2 cellular contexts compared by ENCODE assay signal in the genomic region with DNA sequence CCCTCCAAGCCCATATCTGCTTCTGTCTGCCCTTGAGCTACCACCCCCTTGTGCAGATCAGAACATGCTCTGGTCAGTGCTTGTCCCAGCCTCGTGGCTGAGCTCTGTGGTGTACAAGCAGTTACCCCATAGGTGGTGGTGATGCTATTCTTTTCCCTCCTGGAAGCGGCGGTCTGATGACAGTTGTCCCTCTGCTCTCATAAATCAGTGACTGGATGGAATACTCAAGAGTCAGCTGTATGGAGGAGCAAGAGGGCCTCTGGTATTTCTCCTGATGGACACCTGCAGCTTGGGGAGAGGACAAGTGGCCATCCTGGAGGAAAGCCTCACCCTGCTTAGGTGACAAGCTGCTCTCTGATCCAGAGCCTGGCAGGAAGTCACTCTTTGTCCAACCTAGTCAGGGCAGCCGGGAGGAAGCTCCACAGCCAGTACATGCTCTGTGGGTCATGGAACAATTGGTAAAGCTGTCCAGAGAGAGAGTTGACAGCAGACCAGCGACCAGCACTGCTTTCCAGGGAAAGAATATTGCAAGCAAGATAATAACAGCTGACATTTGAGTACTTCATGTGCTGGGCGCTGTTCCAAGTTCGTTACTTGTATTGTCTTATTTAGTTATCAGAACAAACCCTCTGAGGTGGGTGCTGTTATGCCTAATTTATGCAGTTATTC.
A peak's percentile ranks its signal among the peaks of the same experiment; 100 is the strongest.
TF ChIP-seq lines count a peak whose summit lies in the region.

No MANE protein-coding gene starts in this region.

TF ChIP-seq in GM23338, 12 proteins besides CTCF, POLR2A, EP300 and RAD21 (continued from another document):
- TF ChIP-seq STAT1 (IDR thresholded peaks at IDR 0.05; ENCODE audit: unreplicated experiment): no peak
TF ChIP-seq in GM23338: peak in this region for 0.

TF ChIP-seq in K562, 482 proteins besides CTCF, POLR2A, EP300 and RAD21 (continued from another document and continues in another):
- TF ChIP-seq, protein P1, sequence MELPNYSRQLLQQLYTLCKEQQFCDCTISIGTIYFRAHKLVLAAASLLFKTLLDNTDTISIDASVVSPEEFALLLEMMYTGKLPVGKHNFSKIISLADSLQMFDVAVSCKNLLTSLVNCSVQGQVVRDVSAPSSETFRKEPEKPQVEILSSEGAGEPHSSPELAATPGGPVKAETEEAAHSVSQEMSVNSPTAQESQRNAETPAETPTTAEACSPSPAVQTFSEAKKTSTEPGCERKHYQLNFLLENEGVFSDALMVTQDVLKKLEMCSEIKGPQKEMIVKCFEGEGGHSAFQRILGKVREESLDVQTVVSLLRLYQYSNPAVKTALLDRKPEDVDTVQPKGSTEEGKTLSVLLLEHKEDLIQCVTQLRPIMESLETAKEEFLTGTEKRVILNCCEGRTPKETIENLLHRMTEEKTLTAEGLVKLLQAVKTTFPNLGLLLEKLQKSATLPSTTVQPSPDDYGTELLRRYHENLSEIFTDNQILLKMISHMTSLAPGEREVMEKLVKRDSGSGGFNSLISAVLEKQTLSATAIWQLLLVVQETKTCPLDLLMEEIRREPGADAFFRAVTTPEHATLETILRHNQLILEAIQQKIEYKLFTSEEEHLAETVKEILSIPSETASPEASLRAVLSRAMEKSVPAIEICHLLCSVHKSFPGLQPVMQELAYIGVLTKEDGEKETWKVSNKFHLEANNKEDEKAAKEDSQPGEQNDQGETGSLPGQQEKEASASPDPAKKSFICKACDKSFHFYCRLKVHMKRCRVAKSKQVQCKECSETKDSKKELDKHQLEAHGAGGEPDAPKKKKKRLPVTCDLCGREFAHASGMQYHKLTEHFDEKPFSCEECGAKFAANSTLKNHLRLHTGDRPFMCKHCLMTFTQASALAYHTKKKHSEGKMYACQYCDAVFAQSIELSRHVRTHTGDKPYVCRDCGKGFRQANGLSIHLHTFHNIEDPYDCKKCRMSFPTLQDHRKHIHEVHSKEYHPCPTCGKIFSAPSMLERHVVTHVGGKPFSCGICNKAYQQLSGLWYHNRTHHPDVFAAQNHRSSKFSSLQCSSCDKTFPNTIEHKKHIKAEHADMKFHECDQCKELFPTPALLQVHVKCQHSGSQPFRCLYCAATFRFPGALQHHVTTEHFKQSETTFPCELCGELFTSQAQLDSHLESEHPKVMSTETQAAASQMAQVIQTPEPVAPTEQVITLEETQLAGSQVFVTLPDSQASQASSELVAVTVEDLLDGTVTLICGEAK (IDR thresholded peaks at IDR 0.05): no peak
- TF ChIP-seq, protein P1 (CRISPR knock-in tag; IDR thresholded peaks at IDR 0.05): no peak
- TF ChIP-seq KDM1A (IDR thresholded peaks at IDR 0.05): 0 out of 4 replicates have a peak, but pooled peaks of 1 of the 2 experiments have one; percentile 27
- TF ChIP-seq, protein P2, sequence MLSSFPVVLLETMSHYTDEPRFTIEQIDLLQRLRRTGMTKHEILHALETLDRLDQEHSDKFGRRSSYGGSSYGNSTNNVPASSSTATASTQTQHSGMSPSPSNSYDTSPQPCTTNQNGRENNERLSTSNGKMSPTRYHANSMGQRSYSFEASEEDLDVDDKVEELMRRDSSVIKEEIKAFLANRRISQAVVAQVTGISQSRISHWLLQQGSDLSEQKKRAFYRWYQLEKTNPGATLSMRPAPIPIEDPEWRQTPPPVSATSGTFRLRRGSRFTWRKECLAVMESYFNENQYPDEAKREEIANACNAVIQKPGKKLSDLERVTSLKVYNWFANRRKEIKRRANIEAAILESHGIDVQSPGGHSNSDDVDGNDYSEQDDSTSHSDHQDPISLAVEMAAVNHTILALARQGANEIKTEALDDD (IDR thresholded peaks at IDR 0.05): 0 out of 2 replicates have a peak, but pooled peaks have one; percentile 18
- TF ChIP-seq, protein P3, sequence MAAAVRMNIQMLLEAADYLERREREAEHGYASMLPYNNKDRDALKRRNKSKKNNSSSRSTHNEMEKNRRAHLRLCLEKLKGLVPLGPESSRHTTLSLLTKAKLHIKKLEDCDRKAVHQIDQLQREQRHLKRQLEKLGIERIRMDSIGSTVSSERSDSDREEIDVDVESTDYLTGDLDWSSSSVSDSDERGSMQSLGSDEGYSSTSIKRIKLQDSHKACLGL (CRISPR knock-in tag; IDR thresholded peaks at IDR 0.05; ENCODE audit: borderline replicate concordance, poor library complexity, severe bottlenecking): no peak
- TF ChIP-seq SOX6 (IDR thresholded peaks at IDR 0.05): peak; percentile 89
- TF ChIP-seq ZNF217 (CRISPR knock-in tag; IDR thresholded peaks at IDR 0.05): no peak
- TF ChIP-seq ARID1B (IDR thresholded peaks at IDR 0.05): peak; percentile 42; the same call in 1 of the 2 replicates
- TF ChIP-seq RBM14 (IDR thresholded peaks at IDR 0.05; ENCODE audit: borderline replicate concordance, insufficient read depth, low read depth, low read length): no peak
- TF ChIP-seq, protein P4, sequence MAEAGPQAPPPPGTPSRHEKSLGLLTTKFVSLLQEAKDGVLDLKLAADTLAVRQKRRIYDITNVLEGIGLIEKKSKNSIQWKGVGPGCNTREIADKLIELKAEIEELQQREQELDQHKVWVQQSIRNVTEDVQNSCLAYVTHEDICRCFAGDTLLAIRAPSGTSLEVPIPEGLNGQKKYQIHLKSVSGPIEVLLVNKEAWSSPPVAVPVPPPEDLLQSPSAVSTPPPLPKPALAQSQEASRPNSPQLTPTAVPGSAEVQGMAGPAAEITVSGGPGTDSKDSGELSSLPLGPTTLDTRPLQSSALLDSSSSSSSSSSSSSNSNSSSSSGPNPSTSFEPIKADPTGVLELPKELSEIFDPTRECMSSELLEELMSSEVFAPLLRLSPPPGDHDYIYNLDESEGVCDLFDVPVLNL (CRISPR knock-in tag; IDR thresholded peaks at IDR 0.05; ENCODE audit: low read depth): no peak
- no peak for TF ChIP-seq ETV5 (CRISPR knock-in tag; IDR thresholded peaks at IDR 0.05; ENCODE audit: low read depth)
- TF ChIP-seq, protein P5, sequence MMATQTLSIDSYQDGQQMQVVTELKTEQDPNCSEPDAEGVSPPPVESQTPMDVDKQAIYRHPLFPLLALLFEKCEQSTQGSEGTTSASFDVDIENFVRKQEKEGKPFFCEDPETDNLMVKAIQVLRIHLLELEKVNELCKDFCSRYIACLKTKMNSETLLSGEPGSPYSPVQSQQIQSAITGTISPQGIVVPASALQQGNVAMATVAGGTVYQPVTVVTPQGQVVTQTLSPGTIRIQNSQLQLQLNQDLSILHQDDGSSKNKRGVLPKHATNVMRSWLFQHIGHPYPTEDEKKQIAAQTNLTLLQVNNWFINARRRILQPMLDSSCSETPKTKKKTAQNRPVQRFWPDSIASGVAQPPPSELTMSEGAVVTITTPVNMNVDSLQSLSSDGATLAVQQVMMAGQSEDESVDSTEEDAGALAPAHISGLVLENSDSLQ (IDR thresholded peaks at IDR 0.05): peak; percentile 24; the same call in 1 of the 2 replicates
- TF ChIP-seq ZNF830 (CRISPR knock-in tag; IDR thresholded peaks at IDR 0.05): no peak
- TF ChIP-seq, protein P6, sequence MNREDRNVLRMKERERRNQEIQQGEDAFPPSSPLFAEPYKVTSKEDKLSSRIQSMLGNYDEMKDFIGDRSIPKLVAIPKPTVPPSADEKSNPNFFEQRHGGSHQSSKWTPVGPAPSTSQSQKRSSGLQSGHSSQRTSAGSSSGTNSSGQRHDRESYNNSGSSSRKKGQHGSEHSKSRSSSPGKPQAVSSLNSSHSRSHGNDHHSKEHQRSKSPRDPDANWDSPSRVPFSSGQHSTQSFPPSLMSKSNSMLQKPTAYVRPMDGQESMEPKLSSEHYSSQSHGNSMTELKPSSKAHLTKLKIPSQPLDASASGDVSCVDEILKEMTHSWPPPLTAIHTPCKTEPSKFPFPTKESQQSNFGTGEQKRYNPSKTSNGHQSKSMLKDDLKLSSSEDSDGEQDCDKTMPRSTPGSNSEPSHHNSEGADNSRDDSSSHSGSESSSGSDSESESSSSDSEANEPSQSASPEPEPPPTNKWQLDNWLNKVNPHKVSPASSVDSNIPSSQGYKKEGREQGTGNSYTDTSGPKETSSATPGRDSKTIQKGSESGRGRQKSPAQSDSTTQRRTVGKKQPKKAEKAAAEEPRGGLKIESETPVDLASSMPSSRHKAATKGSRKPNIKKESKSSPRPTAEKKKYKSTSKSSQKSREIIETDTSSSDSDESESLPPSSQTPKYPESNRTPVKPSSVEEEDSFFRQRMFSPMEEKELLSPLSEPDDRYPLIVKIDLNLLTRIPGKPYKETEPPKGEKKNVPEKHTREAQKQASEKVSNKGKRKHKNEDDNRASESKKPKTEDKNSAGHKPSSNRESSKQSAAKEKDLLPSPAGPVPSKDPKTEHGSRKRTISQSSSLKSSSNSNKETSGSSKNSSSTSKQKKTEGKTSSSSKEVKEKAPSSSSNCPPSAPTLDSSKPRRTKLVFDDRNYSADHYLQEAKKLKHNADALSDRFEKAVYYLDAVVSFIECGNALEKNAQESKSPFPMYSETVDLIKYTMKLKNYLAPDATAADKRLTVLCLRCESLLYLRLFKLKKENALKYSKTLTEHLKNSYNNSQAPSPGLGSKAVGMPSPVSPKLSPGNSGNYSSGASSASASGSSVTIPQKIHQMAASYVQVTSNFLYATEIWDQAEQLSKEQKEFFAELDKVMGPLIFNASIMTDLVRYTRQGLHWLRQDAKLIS (CRISPR knock-in tag; IDR thresholded peaks at IDR 0.05): no peak
- TF ChIP-seq, protein P7, sequence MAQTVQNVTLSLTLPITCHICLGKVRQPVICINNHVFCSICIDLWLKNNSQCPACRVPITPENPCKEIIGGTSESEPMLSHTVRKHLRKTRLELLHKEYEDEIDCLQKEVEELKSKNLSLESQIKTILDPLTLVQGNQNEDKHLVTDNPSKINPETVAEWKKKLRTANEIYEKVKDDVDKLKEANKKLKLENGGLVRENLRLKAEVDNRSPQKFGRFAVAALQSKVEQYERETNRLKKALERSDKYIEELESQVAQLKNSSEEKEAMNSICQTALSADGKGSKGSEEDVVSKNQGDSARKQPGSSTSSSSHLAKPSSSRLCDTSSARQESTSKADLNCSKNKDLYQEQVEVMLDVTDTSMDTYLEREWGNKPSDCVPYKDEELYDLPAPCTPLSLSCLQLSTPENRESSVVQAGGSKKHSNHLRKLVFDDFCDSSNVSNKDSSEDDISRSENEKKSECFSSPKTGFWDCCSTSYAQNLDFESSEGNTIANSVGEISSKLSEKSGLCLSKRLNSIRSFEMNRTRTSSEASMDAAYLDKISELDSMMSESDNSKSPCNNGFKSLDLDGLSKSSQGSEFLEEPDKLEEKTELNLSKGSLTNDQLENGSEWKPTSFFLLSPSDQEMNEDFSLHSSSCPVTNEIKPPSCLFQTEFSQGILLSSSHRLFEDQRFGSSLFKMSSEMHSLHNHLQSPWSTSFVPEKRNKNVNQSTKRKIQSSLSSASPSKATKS (CRISPR knock-in tag; IDR thresholded peaks at IDR 0.05): no peak
- TF ChIP-seq, protein P8, sequence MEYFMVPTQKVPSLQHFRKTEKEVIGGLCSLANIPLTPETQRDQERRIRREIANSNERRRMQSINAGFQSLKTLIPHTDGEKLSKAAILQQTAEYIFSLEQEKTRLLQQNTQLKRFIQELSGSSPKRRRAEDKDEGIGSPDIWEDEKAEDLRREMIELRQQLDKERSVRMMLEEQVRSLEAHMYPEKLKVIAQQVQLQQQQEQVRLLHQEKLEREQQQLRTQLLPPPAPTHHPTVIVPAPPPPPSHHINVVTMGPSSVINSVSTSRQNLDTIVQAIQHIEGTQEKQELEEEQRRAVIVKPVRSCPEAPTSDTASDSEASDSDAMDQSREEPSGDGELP (CRISPR knock-in tag; IDR thresholded peaks at IDR 0.05; ENCODE audit: borderline replicate concordance): peak; percentile 82
- TF ChIP-seq NR2C1 (IDR thresholded peaks at IDR 0.05): no peak
- no peak for TF ChIP-seq NR2C1 (tag; IDR thresholded peaks at IDR 0.05)
- TF ChIP-seq PHF21A (IDR thresholded peaks at IDR 0.05; ENCODE audit: borderline replicate concordance, low read depth): no peak
- TF ChIP-seq, protein P9, sequence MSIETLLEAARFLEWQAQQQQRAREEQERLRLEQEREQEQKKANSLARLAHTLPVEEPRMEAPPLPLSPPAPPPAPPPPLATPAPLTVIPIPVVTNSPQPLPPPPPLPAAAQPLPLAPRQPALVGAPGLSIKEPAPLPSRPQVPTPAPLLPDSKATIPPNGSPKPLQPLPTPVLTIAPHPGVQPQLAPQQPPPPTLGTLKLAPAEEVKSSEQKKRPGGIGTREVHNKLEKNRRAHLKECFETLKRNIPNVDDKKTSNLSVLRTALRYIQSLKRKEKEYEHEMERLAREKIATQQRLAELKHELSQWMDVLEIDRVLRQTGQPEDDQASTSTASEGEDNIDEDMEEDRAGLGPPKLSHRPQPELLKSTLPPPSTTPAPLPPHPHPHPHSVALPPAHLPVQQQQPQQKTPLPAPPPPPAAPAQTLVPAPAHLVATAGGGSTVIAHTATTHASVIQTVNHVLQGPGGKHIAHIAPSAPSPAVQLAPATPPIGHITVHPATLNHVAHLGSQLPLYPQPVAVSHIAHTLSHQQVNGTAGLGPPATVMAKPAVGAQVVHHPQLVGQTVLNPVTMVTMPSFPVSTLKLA (conservative IDR thresholded peaks at IDR 0.05): 0 out of 4 replicates have a peak, but pooled peaks of 1 of the 2 experiments have one; percentile 19
- TF ChIP-seq NBN (IDR thresholded peaks at IDR 0.05; ENCODE audit: low read depth): no peak
- no peak for TF ChIP-seq SMC3 (conservative IDR thresholded peaks at IDR 0.05; ENCODE audit: insufficient read depth, low read depth, low read length)
